Comparison of ENCODE assay signal across 1 cellular context in genomic region chr7:152145853-152146466, GRCh38.
TF ChIP-seq lines count a peak whose summit lies in the region.

No MANE protein-coding gene starts in this region.

TF ChIP-seq in SK-N-SH, 30 proteins besides CTCF, POLR2A, EP300 and RAD21 (continued from another document):
- TF ChIP-seq PBX3 (IDR thresholded peaks at IDR 0.05) (peak; percentile 43), EZH2phosphoT487 (IDR thresholded peaks at IDR 0.05; ENCODE audit: borderline replicate concordance, low read depth) (no peak), RCOR1 (IDR thresholded peaks at IDR 0.05; ENCODE audit: low read length) (no peak), USF2 (IDR thresholded peaks at IDR 0.05; ENCODE audit: borderline replicate concordance, low read depth, low read length) (no peak), MEF2A (IDR thresholded peaks at IDR 0.05; ENCODE audit: borderline replicate concordance, low read depth) (peak; percentile 82; the same call in 1 of the 2 replicates), NRF1 (IDR thresholded peaks at IDR 0.05; ENCODE audit: low read depth, low read length) (no peak), FOSL2 (IDR thresholded peaks at IDR 0.05; ENCODE audit: borderline replicate concordance, low read depth) (peak; percentile 55), FOXJ3 (CRISPR knock-in tag; IDR thresholded peaks at IDR 0.05) (no peak)
TF ChIP-seq in SK-N-SH: peak in this region for 9.
